Comparison of ENCODE assay signal across 37 cellular contexts in the genomic region with DNA sequence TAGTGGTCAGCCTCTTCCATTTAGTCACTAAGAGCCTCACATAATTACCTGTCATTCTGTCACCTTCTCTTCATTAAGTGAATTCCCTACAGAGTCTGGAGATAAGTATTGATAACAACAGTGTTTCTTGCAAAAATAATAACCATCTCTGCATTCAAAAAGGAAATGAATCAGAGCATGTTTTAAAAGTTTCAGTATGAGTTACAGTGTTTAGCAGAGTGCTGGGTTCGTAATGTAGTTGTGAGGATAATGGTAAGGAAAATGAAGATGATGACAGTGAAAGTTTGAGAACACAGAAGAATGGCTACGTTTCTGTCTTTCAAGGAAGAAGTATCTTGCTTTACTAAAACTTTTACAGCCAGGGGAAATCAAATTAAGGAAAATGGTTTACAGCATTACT. TPM values are rescaled to one million over a fixed set of nuclear protein-coding genes. Genes with fewer than 3 reads are reported as not detected.
"Had no signal": no experiment of that assay in that cellular context is flagged by ENCODE, and none has a peak within 500 bp of the region (broad histone marks: within the 10 kb centered on the region; RNA-seq: fewer than 3 reads in every experiment).

No MANE protein-coding gene starts in this region.

- H3K27ac Mint-ChIP-seq: activated CD4-positive, alpha-beta memory T cell treated with anti-CD3 and anti-CD28 coated beads for 36 hours; activated CD4-positive, alpha-beta T cell treated with anti-CD3 and anti-CD28 coated beads for 36 hours; activated CD4-positive, alpha-beta T cell treated with anti-CD3 and anti-CD28 coated beads, Interleukin-2, amount 10 ng/mL, durations not matched to agents 24 days and 14 days; activated CD8-positive, alpha-beta memory T cell treated with anti-CD3 and anti-CD28 coated beads, Interleukin-2, amount 10 ng/mL, durations not matched to agents 7 days and 5 days; activated CD8-positive, alpha-beta T cell treated with anti-CD3 and anti-CD28 coated beads, Interleukin-2, amount 10 ng/mL, durations not matched to agents 7 days and 5 days; activated naive CD4-positive, alpha-beta T cell treated with anti-CD3 and anti-CD28 coated beads for 36 hours; activated naive CD4-positive, alpha-beta T cell treated with anti-CD3 and anti-CD28 coated beads, Interleukin-2, amount 50 U/mL, for 24 hours; activated naive CD8-positive, alpha-beta T cell treated with anti-CD3 and anti-CD28 coated beads for 36 hours; activated naive CD8-positive, alpha-beta T cell treated with anti-CD3 and anti-CD28 coated beads, Interleukin-2, amount 50 U/mL, for 24 hours; activated T-helper 1 cell treated with anti-CD3 and anti-CD28 coated beads, Interleukin-12 subunit alpha, Interleukin-12 subunit beta, Interleukin-2, Interleukin-4 antibody, amounts not matched to agents 30 ng/mL and 10 ng/mL and 1 ng/mL, durations not matched to agents 14 hours and 24 hours and 36 hours; activated T-helper 2 cell treated with anti-CD3 and anti-CD28 coated beads, Interferon-gamma antibody, Interleukin-2, Interleukin-4, amounts not matched to agents 10 μg/mL and 5 μg/mL and 100 μg/mL, durations not matched to agents 14 hours and 24 hours and 36 hours; effector memory CD8-positive, alpha-beta T cell; T-helper 17 cell; T-helper 2 cell treated with Interferon-gamma antibody and Interleukin-4, amounts not matched to agents 5 μg/mL and 100 μg/mL, for 36 hours had no signal

- H3K4me1 ChIP-seq: adrenal gland, body of pancreas, esophagus muscularis mucosa, foreskin keratinocyte, gastrocnemius medialis, heart right ventricle had no signal

- H3K4me3 ChIP-seq: adrenal gland, body of pancreas, esophagus muscularis mucosa, gastrocnemius medialis, heart right ventricle had no signal

- H3K9me3 Mint-ChIP-seq: activated CD4-positive, alpha-beta memory T cell treated with anti-CD3 and anti-CD28 coated beads for 36 hours; activated CD4-positive, alpha-beta T cell treated with anti-CD3 and anti-CD28 coated beads, Interleukin-2, amount 10 ng/mL, durations not matched to agents 24 days and 14 days; activated naive CD4-positive, alpha-beta T cell treated with anti-CD3 and anti-CD28 coated beads for 36 hours; activated naive CD4-positive, alpha-beta T cell treated with anti-CD3 and anti-CD28 coated beads, Interleukin-2, amount 50 U/mL, for 24 hours; activated naive CD8-positive, alpha-beta T cell treated with anti-CD3 and anti-CD28 coated beads for 36 hours; activated naive CD8-positive, alpha-beta T cell treated with anti-CD3 and anti-CD28 coated beads, Interleukin-2, amount 50 U/mL, for 24 hours; activated T-helper 1 cell treated with anti-CD3 and anti-CD28 coated beads, Interleukin-12 subunit alpha, Interleukin-12 subunit beta, Interleukin-2, Interleukin-4 antibody, amounts not matched to agents 30 ng/mL and 10 ng/mL and 1 ng/mL, durations not matched to agents 14 hours and 24 hours and 36 hours; activated T-helper 2 cell treated with anti-CD3 and anti-CD28 coated beads, Interferon-gamma antibody, Interleukin-2, Interleukin-4, amounts not matched to agents 10 μg/mL and 5 μg/mL and 100 μg/mL, durations not matched to agents 14 hours and 24 hours and 36 hours; effector memory CD8-positive, alpha-beta T cell; T-helper 2 cell treated with Interferon-gamma antibody and Interleukin-4, amounts not matched to agents 5 μg/mL and 100 μg/mL, for 36 hours had no signal

- H3K4me1 Mint-ChIP-seq: activated CD4-positive, alpha-beta T cell treated with anti-CD3 and anti-CD28 coated beads for 36 hours; activated CD4-positive, alpha-beta T cell treated with anti-CD3 and anti-CD28 coated beads, Interleukin-2, amount 10 ng/mL, durations not matched to agents 24 days and 14 days; activated naive CD4-positive, alpha-beta T cell treated with anti-CD3 and anti-CD28 coated beads, Interleukin-2, amount 50 U/mL, for 24 hours; activated naive CD8-positive, alpha-beta T cell treated with anti-CD3 and anti-CD28 coated beads for 36 hours; activated naive CD8-positive, alpha-beta T cell treated with anti-CD3 and anti-CD28 coated beads, Interleukin-2, amount 50 U/mL, for 24 hours; T-helper 17 cell had no signal

- ATAC-seq: activated CD4-positive, alpha-beta T cell treated with anti-CD3 and anti-CD28 coated beads for 36 hours; activated CD8-positive, alpha-beta memory T cell treated with anti-CD3 and anti-CD28 coated beads, Interleukin-2, amount 10 ng/mL, durations not matched to agents 7 days and 5 days; activated CD8-positive, alpha-beta T cell treated with anti-CD3 and anti-CD28 coated beads, Interleukin-2, amount 10 ng/mL, durations not matched to agents 7 days and 5 days; activated naive CD8-positive, alpha-beta T cell treated with anti-CD3 and anti-CD28 coated beads, Interleukin-2, amount 50 U/mL, for 24 hours; body of pancreas; effector memory CD8-positive, alpha-beta T cell; foreskin keratinocyte; gastrocnemius medialis; heart right ventricle; T-helper 17 cell had no signal

- H3K36me3 ChIP-seq: adrenal gland, esophagus muscularis mucosa, gastrocnemius medialis, heart right ventricle had no signal

- H3K27me3 ChIP-seq: adrenal gland, body of pancreas, esophagus muscularis mucosa, gastrocnemius medialis had no signal

- H3K9me3 ChIP-seq: adrenal gland, body of pancreas, esophagus muscularis mucosa, gastrocnemius medialis, heart right ventricle had no signal

- H3K4me3 Mint-ChIP-seq: activated CD4-positive, alpha-beta memory T cell treated with anti-CD3 and anti-CD28 coated beads for 36 hours; activated CD4-positive, alpha-beta T cell treated with anti-CD3 and anti-CD28 coated beads for 36 hours; activated CD4-positive, alpha-beta T cell treated with anti-CD3 and anti-CD28 coated beads, Interleukin-2, amount 10 ng/mL, durations not matched to agents 24 days and 14 days; activated CD8-positive, alpha-beta memory T cell treated with anti-CD3 and anti-CD28 coated beads, Interleukin-2, amount 10 ng/mL, durations not matched to agents 7 days and 5 days; activated CD8-positive, alpha-beta T cell treated with anti-CD3 and anti-CD28 coated beads, Interleukin-2, amount 10 ng/mL, durations not matched to agents 7 days and 5 days; activated naive CD4-positive, alpha-beta T cell treated with anti-CD3 and anti-CD28 coated beads for 36 hours; activated naive CD4-positive, alpha-beta T cell treated with anti-CD3 and anti-CD28 coated beads, Interleukin-2, amount 50 U/mL, for 24 hours; activated naive CD8-positive, alpha-beta T cell treated with anti-CD3 and anti-CD28 coated beads for 36 hours; activated naive CD8-positive, alpha-beta T cell treated with anti-CD3 and anti-CD28 coated beads, Interleukin-2, amount 50 U/mL, for 24 hours; activated T-helper 1 cell treated with anti-CD3 and anti-CD28 coated beads, Interleukin-12 subunit alpha, Interleukin-12 subunit beta, Interleukin-2, Interleukin-4 antibody, amounts not matched to agents 30 ng/mL and 10 ng/mL and 1 ng/mL, durations not matched to agents 14 hours and 24 hours and 36 hours; effector memory CD8-positive, alpha-beta T cell; T-helper 17 cell; T-helper 2 cell treated with Interferon-gamma antibody and Interleukin-4, amounts not matched to agents 5 μg/mL and 100 μg/mL, for 36 hours had no signal

- H3K27ac ChIP-seq: adrenal gland, body of pancreas, esophagus muscularis mucosa, foreskin keratinocyte, gastrocnemius medialis, heart right ventricle had no signal

- DNase-seq: activated CD4-positive, alpha-beta memory T cell treated with anti-CD3 and anti-CD28 coated beads for 36 hours; activated CD4-positive, alpha-beta T cell treated with anti-CD3 and anti-CD28 coated beads for 36 hours; activated CD4-positive, alpha-beta T cell treated with anti-CD3 and anti-CD28 coated beads, Interleukin-2, amount 10 ng/mL, durations not matched to agents 24 days and 14 days; activated CD4-positive, CD25-positive, alpha-beta regulatory T cell; activated CD4-positive, CD25-positive, alpha-beta regulatory T cell treated with anti-CD3 and anti-CD28 coated beads, Interleukin-2, amount 50 U/mL, for 72 hours; activated CD8-positive, alpha-beta memory T cell treated with anti-CD3 and anti-CD28 coated beads, Interleukin-2, amount 10 ng/mL, durations not matched to agents 7 days and 5 days; activated CD8-positive, alpha-beta memory T cell treated with anti-CD3 and anti-CD28 coated beads, Interleukin-2, amount 50 U/mL, for 4 hours; activated CD8-positive, alpha-beta T cell treated with anti-CD3 and anti-CD28 coated beads, Interleukin-2, amount 10 ng/mL, durations not matched to agents 7 days and 5 days; activated effector memory CD4-positive, alpha-beta T cell treated with anti-CD3 and anti-CD28 coated beads, Interleukin-2, amount 50 U/mL, for 16 hours; activated naive CD4-positive, alpha-beta T cell treated with anti-CD3 and anti-CD28 coated beads for 36 hours; activated naive CD8-positive, alpha-beta T cell treated with anti-CD3 and anti-CD28 coated beads for 36 hours; activated naive CD8-positive, alpha-beta T cell treated with anti-CD3 and anti-CD28 coated beads, Interleukin-2, amount 50 U/mL, for 24 hours; activated T-cell treated with anti-CD3 and anti-CD28 coated beads, Interleukin-2, amount 50 U/mL, for 1 hour; activated T-cell treated with anti-CD3 and anti-CD28 coated beads, Interleukin-2, amount 50 U/mL, for 48 hours; adrenal gland; amygdala; aorta; body of pancreas; caudate nucleus; cortex of kidney; dermis blood vessel endothelial cell; effector CD4-positive, alpha-beta T cell; effector memory CD8-positive, alpha-beta T cell; erythroblast; foreskin keratinocyte; gastrocnemius medialis; heart right ventricle; T-helper 17 cell; T1000 had no signal

- H3K36me3 Mint-ChIP-seq: activated CD4-positive, alpha-beta memory T cell treated with anti-CD3 and anti-CD28 coated beads for 36 hours; activated CD8-positive, alpha-beta memory T cell treated with anti-CD3 and anti-CD28 coated beads, Interleukin-2, amount 10 ng/mL, durations not matched to agents 7 days and 5 days; activated naive CD4-positive, alpha-beta T cell treated with anti-CD3 and anti-CD28 coated beads, Interleukin-2, amount 50 U/mL, for 24 hours; activated naive CD8-positive, alpha-beta T cell treated with anti-CD3 and anti-CD28 coated beads for 36 hours had no signal

RNA-seq across cellular contexts. Expression of a gene that starts 31.3 kb away (rescaled TPM):
- total RNA-seq: activated CD4-positive, alpha-beta memory T cell treated with anti-CD3 and anti-CD28 coated beads for 36 hours; activated CD4-positive, alpha-beta T cell treated with anti-CD3 and anti-CD28 coated beads for 36 hours; activated CD4-positive, alpha-beta T cell treated with anti-CD3 and anti-CD28 coated beads, Interleukin-2, amount 10 ng/mL, durations not matched to agents 24 days and 14 days; activated CD8-positive, alpha-beta memory T cell treated with anti-CD3 and anti-CD28 coated beads for 36 hours; activated CD8-positive, alpha-beta memory T cell treated with anti-CD3 and anti-CD28 coated beads, Interleukin-2, amount 10 ng/mL, durations not matched to agents 7 days and 5 days; activated CD8-positive, alpha-beta T cell treated with anti-CD3 and anti-CD28 coated beads, Interleukin-2, amount 10 ng/mL, durations not matched to agents 7 days and 5 days; activated naive CD4-positive, alpha-beta T cell treated with anti-CD3 and anti-CD28 coated beads for 36 hours; activated naive CD8-positive, alpha-beta T cell treated with anti-CD3 and anti-CD28 coated beads for 36 hours; activated T-helper 1 cell treated with anti-CD3 and anti-CD28 coated beads, Interleukin-12 subunit alpha, Interleukin-12 subunit beta, Interleukin-2, Interleukin-4 antibody, amounts not matched to agents 30 ng/mL and 10 ng/mL and 1 ng/mL, durations not matched to agents 14 hours and 24 hours and 36 hours; activated T-helper 2 cell treated with anti-CD3 and anti-CD28 coated beads, Interferon-gamma antibody, Interleukin-2, Interleukin-4, amounts not matched to agents 10 μg/mL and 5 μg/mL and 100 μg/mL, durations not matched to agents 14 hours and 24 hours and 36 hours; aorta; body of pancreas; chondrocyte; dermis blood vessel endothelial cell; esophagus muscularis mucosa; foreskin keratinocyte; gastrocnemius medialis; glomerular endothelial cell; heart right ventricle; T-helper 17 cell had no signal
- polyA plus RNA-seq: aorta, foreskin keratinocyte, heart right ventricle had no signal

RNA-seq across cellular contexts. Expression of a gene that starts 32.1 kb away (rescaled TPM):
- total RNA-seq: activated CD4-positive, alpha-beta memory T cell treated with anti-CD3 and anti-CD28 coated beads for 36 hours; activated CD4-positive, alpha-beta T cell treated with anti-CD3 and anti-CD28 coated beads for 36 hours; activated CD4-positive, alpha-beta T cell treated with anti-CD3 and anti-CD28 coated beads, Interleukin-2, amount 10 ng/mL, durations not matched to agents 24 days and 14 days; activated CD8-positive, alpha-beta memory T cell treated with anti-CD3 and anti-CD28 coated beads for 36 hours; activated CD8-positive, alpha-beta memory T cell treated with anti-CD3 and anti-CD28 coated beads, Interleukin-2, amount 10 ng/mL, durations not matched to agents 7 days and 5 days; activated CD8-positive, alpha-beta T cell treated with anti-CD3 and anti-CD28 coated beads, Interleukin-2, amount 10 ng/mL, durations not matched to agents 7 days and 5 days; activated naive CD4-positive, alpha-beta T cell treated with anti-CD3 and anti-CD28 coated beads for 36 hours; activated naive CD8-positive, alpha-beta T cell treated with anti-CD3 and anti-CD28 coated beads for 36 hours; activated T-helper 1 cell treated with anti-CD3 and anti-CD28 coated beads, Interleukin-12 subunit alpha, Interleukin-12 subunit beta, Interleukin-2, Interleukin-4 antibody, amounts not matched to agents 30 ng/mL and 10 ng/mL and 1 ng/mL, durations not matched to agents 14 hours and 24 hours and 36 hours; activated T-helper 2 cell treated with anti-CD3 and anti-CD28 coated beads, Interferon-gamma antibody, Interleukin-2, Interleukin-4, amounts not matched to agents 10 μg/mL and 5 μg/mL and 100 μg/mL, durations not matched to agents 14 hours and 24 hours and 36 hours; body of pancreas; chondrocyte; foreskin keratinocyte; T-helper 17 cell had no signal
- polyA plus RNA-seq: foreskin keratinocyte had no signal
